Comparison of ENCODE assay signal across 21 cellular contexts in genomic region chr3:17369973-17370372, GRCh38.
"Had no signal": no experiment of that assay in that cellular context is flagged by ENCODE, and none has a peak within 500 bp of the region (broad histone marks: within the 10 kb centered on the region; RNA-seq: fewer than 3 reads in every experiment).

No MANE protein-coding gene starts in this region.

- H3K27me3 Mint-ChIP-seq: IgD-negative memory B cell had no signal

- DNase-seq: NCI-H1092, NCI-H1105 treated with DMSO at 0.1 percent for 48 hours, NCI-H1417 treated with DMSO at 0.1 percent for 48 hours, NCI-H146, NCI-H1694 treated with DMSO at 0.1 percent for 48 hours, NCI-H1930, NCI-H2081, NCI-H2107, NCI-H2227 treated with DMSO at 0.1 percent for 48 hours, NCI-H524, NCI-H526 treated with DMSO at 0.1 percent for 48 hours, NCI-H748 treated with DMSO at 0.1 percent for 48 hours, Right ventricle myocardium superior, RPMI8226, SIG-M5, T-helper 1 cell had no signal

- H3K4me3 Mint-ChIP-seq: IgD-negative memory B cell had no signal

- H3K4me3 ChIP-seq: K562, SJSA1, SK-N-MC had no signal

- H3K27ac ChIP-seq: HL-60, SJSA1, SK-N-MC had no signal

- H3K9me3 ChIP-seq: SJSA1 had no signal

- H3K27me3 ChIP-seq: SJSA1 had no signal

- H3K27ac Mint-ChIP-seq: IgD-negative memory B cell had no signal

- H3K4me1 Mint-ChIP-seq: IgD-negative memory B cell had no signal

- H3K9me3 Mint-ChIP-seq: IgD-negative memory B cell had no signal

- ATAC-seq: K562 had no signal
